ENCODE assay signal across 11 cellular contexts in genomic region chr1:96559707-96560588, GRCh38.
DNase-seq lines count a peak whose midpoint lies in the region; ATAC-seq and TF ChIP-seq lines count a peak whose summit lies in the region.
"Had no signal": no experiment of that assay in that cellular context is flagged by ENCODE, and none has a peak within 500 bp of the region (broad histone marks: within the 10 kb centered on the region; RNA-seq: fewer than 3 reads in every experiment).

No MANE protein-coding gene starts in this region.

- no peak for TF ChIP-seq EP300 in esophagus muscularis mucosa (IDR thresholded peaks at IDR 0.05)

- ATAC-seq in HG03342 (IDR thresholded peaks at IDR 0.05; ENCODE audit: unreplicated experiment) = no peak
- ATAC-seq in HG03520 (IDR thresholded peaks at IDR 0.05; ENCODE audit: unreplicated experiment) = no peak

- no peaks in the 10 kb centered on the region for H3K27me3 ChIP-seq in esophagus muscularis mucosa
- H3K27me3 ChIP-seq in spleen (replicated peaks in 1 of 7) = no peaks in the 10 kb centered on the region

- peaks cover 50% of the 10 kb centered on the region for H3K4me1 Mint-ChIP-seq in nephron progenitor cell

- intact Hi-C loops in esophagus muscularis mucosa (cut with DNase I) (no loop called here), spleen (cut with DNase I; ENCODE audit: low total_unique reads) (no loop called here)

- H3K4me1 ChIP-seq in esophagus muscularis mucosa = peaks cover 0 to 24% (median 13%) of the 10 kb centered on the region in 4 donors
- H3K4me1 ChIP-seq in spleen = peaks cover 0 to 9% (median 0%) of the 10 kb centered on the region in 6 donors

- H3K27me3 Mint-ChIP-seq in nephron progenitor cell (ENCODE audit: low read depth, poor library complexity) = no peaks in the 10 kb centered on the region

- TF ChIP-seq CTCF in esophagus muscularis mucosa (IDR thresholded peaks at IDR 0.05) (no peak), nephron progenitor cell (IDR thresholded peaks at IDR 0.05) (no peak), spleen (IDR thresholded peaks at IDR 0.05 in 8 of 11, conservative IDR thresholded peaks at IDR 0.05 in 3 of 11) (no peak)

- H3K36me3 Mint-ChIP-seq in nephron progenitor cell (ENCODE audit: low read depth) = peaks cover 22% of the 10 kb centered on the region
- H3K36me3 Mint-ChIP-seq: activated naive CD8-positive, alpha-beta T cell had no signal

- H3K27ac ChIP-seq in esophagus muscularis mucosa (replicated peaks in 1 of 4) = peak overlapping the region in 3 of 4 donors; percentile 28 to 47 (median 29)
- peak overlapping the region in 1 of 8 donors; percentile 11 for H3K27ac ChIP-seq in spleen
- H3K27ac ChIP-seq: KMS-11 had no signal

- peak overlapping the region; percentile 81 for H3K27ac Mint-ChIP-seq in nephron progenitor cell
- H3K27ac Mint-ChIP-seq: activated naive CD8-positive, alpha-beta T cell had no signal

- no peak overlapping the region for H3K4me3 Mint-ChIP-seq in nephron progenitor cell
- H3K4me3 Mint-ChIP-seq: activated naive CD8-positive, alpha-beta T cell had no signal

- no peaks in the 10 kb centered on the region for H3K9me3 ChIP-seq in esophagus muscularis mucosa
- no peaks in the 10 kb centered on the region for H3K9me3 ChIP-seq in spleen

- H3K36me3 ChIP-seq in esophagus muscularis mucosa (no peaks in the 10 kb centered on the region), spleen (no peaks in the 10 kb centered on the region)

- DNase-seq in CD1c-positive myeloid dendritic cell (ENCODE audit: extremely low spot score) (peak; percentile 8), NOMO-1 treated with dmso at 0.1 percent for 144 hours (lab: John Stamatoyannopoulos, UW; ENCODE audit: unreplicated experiment) (peak; percentile 89), esophagus muscularis mucosa (ENCODE audit: extremely low spot score) (no peak), nephron progenitor cell (no peak), spleen (no peak), NCI-H187 treated with DMSO at 0.1 percent for 48 hours (lab: John Stamatoyannopoulos, UW) (no peak)
- DNase-seq: DMS79 treated with DMSO at 0.1 percent for 48 hours had no signal

- H3K4me3 ChIP-seq in esophagus muscularis mucosa (peak overlapping the region in 1 of 4 donors; percentile 14), spleen (no peak overlapping the region)

- TF ChIP-seq POLR2A in esophagus muscularis mucosa (IDR thresholded peaks at IDR 0.05; ENCODE audit: low read depth) (no peak), spleen (IDR thresholded peaks at IDR 0.05) (no peak)

- peaks cover 43% of the 10 kb centered on the region for H3K9me3 Mint-ChIP-seq in nephron progenitor cell

- WGBS in esophagus muscularis mucosa = 73% methylated on average over 4 of the region's 4 CpGs
- WGBS in spleen, 5 donors = 65 to 91% (median 74%) methylated on average over 4 of the region's 4 CpGs

Comparison
In these comparisons a context has a peak if more than half of its experiments do, and no peak if none do; other contexts are left out.
1. DNase-seq: peak in CD1c-positive myeloid dendritic cell (single experiment) and NOMO-1 treated with dmso at 0.1 percent for 144 hours (single experiment); none in esophagus muscularis mucosa (single experiment), nephron progenitor cell (single experiment), spleen (single experiment) and NCI-H187 treated with DMSO at 0.1 percent for 48 hours (single experiment).